In the genomic region with DNA sequence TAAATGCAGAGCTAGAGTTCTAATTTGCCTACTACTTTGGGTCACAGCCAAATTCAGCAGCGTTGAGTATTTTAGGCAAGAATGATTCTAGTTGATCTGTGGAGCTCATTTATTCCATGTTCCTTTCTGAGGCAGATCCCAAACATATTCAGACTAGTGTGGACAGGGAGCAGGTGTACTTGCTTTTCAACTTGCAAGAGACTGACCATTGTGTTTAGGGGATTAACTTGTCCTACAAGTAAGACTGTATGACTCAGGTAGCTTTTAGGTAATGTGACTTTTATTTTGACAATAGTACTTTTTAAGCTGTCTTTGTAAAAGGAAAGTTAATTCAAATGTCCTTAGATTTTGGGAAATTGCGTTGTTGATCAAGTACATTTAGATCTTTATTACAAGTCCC, we compare ENCODE assay signal across 22 cellular contexts.
"Had no signal": no experiment of that assay in that cellular context is flagged by ENCODE, and none has a peak within 500 bp of the region (broad histone marks: within the 10 kb centered on the region; RNA-seq: fewer than 3 reads in every experiment).

No MANE protein-coding gene starts in this region.

- H3K4me3 ChIP-seq: ascending aorta, K562 had no signal

- H3K36me3 Mint-ChIP-seq: activated naive CD4-positive, alpha-beta T cell treated with anti-CD3 and anti-CD28 coated beads, Interleukin-2, amount 50 U/mL, for 24 hours; brain; T-cell had no signal

- H3K27ac Mint-ChIP-seq: activated CD8-positive, alpha-beta T cell treated with anti-CD3 and anti-CD28 coated beads for 36 hours; activated naive CD4-positive, alpha-beta T cell treated with anti-CD3 and anti-CD28 coated beads, Interleukin-2, amount 50 U/mL, for 24 hours; T-cell had no signal

- H3K27ac ChIP-seq: ascending aorta, VCaP had no signal

- H3K27me3 Mint-ChIP-seq: activated CD8-positive, alpha-beta T cell treated with anti-CD3 and anti-CD28 coated beads for 36 hours; activated naive CD4-positive, alpha-beta T cell treated with anti-CD3 and anti-CD28 coated beads, Interleukin-2, amount 50 U/mL, for 24 hours; T-cell had no signal

- H3K9me3 ChIP-seq: ascending aorta had no signal

- H3K4me3 Mint-ChIP-seq: activated CD8-positive, alpha-beta T cell treated with anti-CD3 and anti-CD28 coated beads for 36 hours; activated naive CD4-positive, alpha-beta T cell treated with anti-CD3 and anti-CD28 coated beads, Interleukin-2, amount 50 U/mL, for 24 hours; brain; T-cell had no signal

- H3K9me3 Mint-ChIP-seq: activated CD8-positive, alpha-beta T cell treated with anti-CD3 and anti-CD28 coated beads for 36 hours; brain had no signal

- H3K4me1 Mint-ChIP-seq: activated naive CD4-positive, alpha-beta T cell treated with anti-CD3 and anti-CD28 coated beads, Interleukin-2, amount 50 U/mL, for 24 hours; T-cell had no signal

- ATAC-seq: activated CD8-positive, alpha-beta T cell treated with anti-CD3 and anti-CD28 coated beads for 36 hours; K562; T-cell had no signal

- DNase-seq: activated CD4-positive, alpha-beta T cell treated with anti-CD3 and anti-CD28 coated beads for 4 hours; activated CD8-positive, alpha-beta memory T cell treated with anti-CD3 and anti-CD28 coated beads, Interleukin-2, amount 50 U/mL, for 4 hours; activated CD8-positive, alpha-beta T cell treated with anti-CD3 and anti-CD28 coated beads for 36 hours; activated effector memory CD4-positive, alpha-beta T cell treated with Interleukin-2 at 50 U/mL for 16 hours; activated naive CD4-positive, alpha-beta T cell; amniotic stem cell; Karpas-422; MM.1S; NCI-H1105; NCI-H1436 treated with DMSO at 0.1 percent for 48 hours; NCI-H187; NCI-H2081 treated with DMSO at 0.1 percent for 48 hours; NCI-H446; NCI-H524; SIG-M5; T-cell; T-helper 2 cell had no signal

- H3K36me3 ChIP-seq: ascending aorta had no signal
